8 cellular contexts compared by ENCODE assay signal in the genomic region with DNA sequence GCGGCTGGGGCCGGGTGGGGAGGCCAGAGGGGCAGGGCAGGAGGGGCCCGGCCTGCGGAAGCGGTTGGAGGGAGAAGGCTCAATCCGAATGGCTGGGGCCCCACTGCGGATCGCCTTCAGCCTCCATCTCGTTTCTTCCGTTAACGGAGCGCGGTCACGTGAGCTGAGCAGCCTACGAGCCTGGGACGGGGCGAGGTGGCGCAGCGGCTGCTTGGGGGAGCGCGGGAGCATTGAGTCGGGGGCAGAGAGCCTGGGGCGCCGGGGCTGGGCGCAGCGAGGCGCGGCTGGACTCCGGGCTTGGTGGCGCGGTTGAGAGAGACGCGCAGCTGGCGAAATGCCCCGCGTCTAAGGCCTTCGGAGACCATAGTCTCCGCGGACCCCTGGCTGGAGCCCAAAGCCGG.
DNase-seq lines count a peak whose midpoint lies in the region; ATAC-seq and TF ChIP-seq lines count a peak whose summit lies in the region.
"Not testable (repeated sequence)": the region's sequence is repeated elsewhere in the genome, so short reads cannot be mapped to it uniquely, and the experiment has no call there.

No MANE protein-coding gene starts in this region.

- TF ChIP-seq CTCF in smooth muscle cell (IDR thresholded peaks at IDR 0.05; ENCODE audit: borderline replicate concordance, insufficient read depth, poor library complexity, severe bottlenecking), result not testable (repeated sequence)

- H4K20me1 ChIP-seq in smooth muscle cell (ENCODE audit: low read depth), result peaks cover 23% of the 10 kb centered on the region

- peak overlapping the region; percentile 84 for H3K4me2 ChIP-seq in smooth muscle cell

- H3K4me1 ChIP-seq in smooth muscle cell (ENCODE audit: low read depth); aorta (ENCODE audit: control insufficient read depth in 1 of 2, insufficient read depth in 2 of 2, low read length in 2 of 2): not testable (repeated sequence)

- H3F3A ChIP-seq in smooth muscle cell (ENCODE audit: low read depth), result not testable (repeated sequence)

- H3K9ac ChIP-seq in smooth muscle cell (ENCODE audit: low read depth), result peak overlapping the region; percentile 45

- H3K9me3 ChIP-seq in smooth muscle cell (replicated peaks; ENCODE audit: low read depth); aorta (ENCODE audit: control insufficient read depth, low read length): not testable (repeated sequence)

- intact Hi-C loops in aorta (cut with DNase I), result not testable (repeated sequence)

- peak overlapping the region; percentile 73 for H2AFZ ChIP-seq in smooth muscle cell (ENCODE audit: low read depth)

- H3K36me3 ChIP-seq in smooth muscle cell (ENCODE audit: low read depth); aorta (ENCODE audit: control insufficient read depth in 1 of 2, insufficient read depth in 2 of 2, low read length in 1 of 2): not testable (repeated sequence)

- H3K4me3 ChIP-seq in smooth muscle cell, result peak overlapping the region; percentile 66
- H3K4me3 ChIP-seq in aorta (ENCODE audit: low read length in 2 of 2), result peak overlapping the region; percentile 46 to 78

- peaks cover 35% of the 10 kb centered on the region for H3K79me2 ChIP-seq in smooth muscle cell (ENCODE audit: low read depth)

- H3K27ac ChIP-seq in smooth muscle cell (ENCODE audit: low read depth), result peak overlapping the region; percentile 32
- not testable (repeated sequence) for H3K27ac ChIP-seq in aorta (ENCODE audit: low read depth in 1 of 2, low read length in 2 of 2)

- ATAC-seq in GM18520 (IDR thresholded peaks at IDR 0.05; ENCODE audit: unreplicated experiment) (peak; percentile 32), HG02798 (IDR thresholded peaks at IDR 0.05; ENCODE audit: poor library complexity, unreplicated experiment) (peak; percentile 70), left lobe of liver (peak; percentile 57), aorta (ENCODE audit: low FRiP score) (peak; percentile 91)

- not testable (repeated sequence) for H3K27me3 ChIP-seq in smooth muscle cell (ENCODE audit: low read depth); aorta (ENCODE audit: control insufficient read depth in 1 of 2, insufficient read depth in 2 of 2, low read length in 1 of 2)

- DNase-seq in NAMALWA (ENCODE audit: low spot score) (peak; percentile 91), left lobe of liver (ENCODE audit: low spot score) (peak; percentile 67), aorta (peak; percentile 94)
- peak; percentile 85 for DNase-seq in activated CD8-positive, alpha-beta memory T cell treated with anti-CD3 and anti-CD28 coated beads, Interleukin-2, amount 50 U/mL, for 4 hours
- peak; percentile 90 for DNase-seq in effector CD4-positive, alpha-beta T cell
- DNase-seq in smooth muscle cell (lab: John Stamatoyannopoulos, UW; ENCODE audit: unreplicated experiment), result not testable (repeated sequence)

- no CpG with 5 or more reads among the region's 40 CpGs for WGBS in smooth muscle cell (ENCODE audit: low lambda C conversion rate)
- WGBS in aorta, 2 donors, result 0 to 1% methylated on average over 31 to 40 of the region's 40 CpGs

Comparison
In these comparisons a context has a peak if more than half of its experiments do, and no peak if none do; other contexts are left out.
1. ATAC-seq: peak in every context shown above with its lines; median percentile 91 in aorta; 70 in HG02798; 57 in left lobe of liver; 32 in GM18520.